Comparison of ENCODE assay signal across 8 cellular contexts in genomic region chr9:129486496-129487306, GRCh38.
A peak's percentile ranks its signal among the peaks of the same experiment; 100 is the strongest.
DNase-seq lines count a peak whose midpoint lies in the region; ATAC-seq and TF ChIP-seq lines count a peak whose summit lies in the region.

No MANE protein-coding gene starts in this region.

- H3K36me3 ChIP-seq in RWPE2 (ENCODE audit: low read depth): no peaks in the 10 kb centered on the region; the same call in 1 of the 2 replicates

- TF ChIP-seq CTCF in RWPE2 (IDR thresholded peaks at IDR 0.05; ENCODE audit: poor library complexity, severe bottlenecking) (no peak), nephron (IDR thresholded peaks at IDR 0.05; ENCODE audit: unreplicated experiment in 3 of 3) (no peak)

- H3K9me3 ChIP-seq in RWPE2 (ENCODE audit: severe bottlenecking): no peaks in the 10 kb centered on the region

- no peak overlapping the region for H3K4me3 ChIP-seq in RWPE2 (ENCODE audit: severe bottlenecking)

- H3K27ac Mint-ChIP-seq in nephron: peak overlapping the region; percentile 99 to 100 (median 99)

- H3K36me3 Mint-ChIP-seq in nephron (ENCODE audit: low read depth): no peaks in the 10 kb centered on the region

- peaks cover 3% of the 10 kb centered on the region for H3K27me3 Mint-ChIP-seq in nephron (ENCODE audit: low read depth)

- H3K27ac ChIP-seq in RWPE2 (ENCODE audit: poor library complexity, severe bottlenecking) (peak overlapping the region; percentile 89), epithelial cell of prostate (peak overlapping the region; percentile 92)

- H3K4me1 Mint-ChIP-seq in nephron: peaks cover 71% of the 10 kb centered on the region

- no peaks in the 10 kb centered on the region for H3K27me3 ChIP-seq in RWPE2 (ENCODE audit: insufficient read depth, poor library complexity, severe bottlenecking)

- no peak for ATAC-seq in RWPE2 (ENCODE audit: low read depth)

- H3K4me1 ChIP-seq in RWPE2 (ENCODE audit: insufficient read depth, poor library complexity, severe bottlenecking): peaks cover 34% of the 10 kb centered on the region

- H3K9me3 Mint-ChIP-seq in nephron: no peaks in the 10 kb centered on the region

- peak; percentile 68 for DNase-seq in AG08395 (ENCODE audit: low spot score)
- DNase-seq in RWPE2 (ENCODE audit: low spot score): no peak
- no peak for DNase-seq in epithelial cell of prostate (ENCODE audit: low read depth, low spot score)
- DNase-seq in retina: no peak
- DNase-seq in 8988T: no peak
- DNase-seq in NCI-H446 treated with DMSO at 0.1 percent for 48 hours (lab: John Stamatoyannopoulos, UW): no peak
- DNase-seq in stimulated activated CD4-positive, alpha-beta T cell treated with anti-CD3 and anti-CD28 coated beads, Interleukin-1b, Interleukin-23, amount 100 ng/mL, for 48 hours: no peak

- peak overlapping the region; percentile 76 to 83 (median 79) for H3K4me3 Mint-ChIP-seq in nephron
